ENCODE assay signal across 7 cellular contexts in the genomic region with DNA sequence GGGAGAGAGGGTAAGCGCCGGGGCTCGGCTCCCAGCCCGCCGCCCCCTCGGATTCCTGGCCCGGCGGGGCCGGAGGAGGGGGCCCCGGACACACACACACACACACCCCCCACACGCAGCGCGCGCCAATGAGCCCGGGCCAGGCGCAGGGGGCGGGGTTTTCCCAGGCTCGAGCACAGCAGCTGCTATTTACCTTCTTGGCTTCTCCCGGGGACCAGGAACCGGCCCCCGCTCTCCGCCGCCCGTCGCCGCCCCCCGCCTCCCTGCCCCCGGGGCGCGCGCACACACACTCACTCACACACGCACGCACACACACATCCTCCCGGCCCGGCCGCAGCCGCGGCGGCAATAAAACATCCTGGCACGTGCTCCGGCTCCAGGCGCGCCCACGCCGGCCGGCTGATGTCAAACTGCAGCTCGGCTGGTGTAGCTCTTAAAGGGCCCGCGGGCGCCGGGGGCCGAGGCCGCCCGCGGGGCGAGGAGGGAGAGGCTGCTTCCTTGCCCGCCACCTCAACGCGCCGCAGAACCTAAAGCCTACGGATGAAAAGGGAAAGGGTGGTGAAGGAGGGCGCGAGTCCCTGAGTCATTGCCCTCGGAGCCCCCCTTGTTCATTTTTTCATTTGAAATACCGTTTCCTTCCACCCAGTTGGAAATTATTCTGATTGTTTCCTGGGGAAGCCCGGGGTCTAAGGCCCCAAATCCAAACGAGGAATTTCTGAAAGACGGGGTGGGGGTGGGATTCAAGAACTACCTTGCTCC. TPM values are rescaled to one million over a fixed set of nuclear protein-coding genes. Genes with fewer than 3 reads are reported as not detected.
DNase-seq lines count a peak whose midpoint lies in the region; ATAC-seq and TF ChIP-seq lines count a peak whose summit lies in the region.

No MANE protein-coding gene starts in this region.

- DNase-seq in NCI-H2107 treated with DMSO at 0.1 percent for 48 hours (lab: John Stamatoyannopoulos, UW; ENCODE audit: unreplicated experiment) (peak; percentile 94), WERI-Rb-1 (peak; percentile 81), breast epithelium (ENCODE audit: low spot score in 2 of 2) (peak; percentile 93), immature natural killer cell (peak; percentile 85 to 86 (median 86)), smooth muscle cell (lab: John Stamatoyannopoulos, UW; ENCODE audit: unreplicated experiment) (peak; percentile 93)

- peaks cover 8% of the 10 kb centered on the region in 2 donors for H3K4me1 ChIP-seq in breast epithelium
- H3K4me1 ChIP-seq in smooth muscle cell (ENCODE audit: low read depth): peaks cover 60% of the 10 kb centered on the region

- 2% methylated on average over 33 of the region's 68 CpGs for WGBS in smooth muscle cell (ENCODE audit: low lambda C conversion rate)

- H3K9me3 Mint-ChIP-seq in immature natural killer cell: peaks cover 0 to 2% (median 0%) of the 10 kb centered on the region in 6 donors

- peaks cover 47% of the 10 kb centered on the region for H3F3A ChIP-seq in smooth muscle cell (ENCODE audit: low read depth)

- no peaks in the 10 kb centered on the region for H3K36me3 ChIP-seq in WERI-Rb-1
- no peaks in the 10 kb centered on the region for H3K36me3 ChIP-seq in breast epithelium
- no peaks in the 10 kb centered on the region for H3K36me3 ChIP-seq in smooth muscle cell (ENCODE audit: low read depth)

- peak; percentile 38 for TF ChIP-seq POLR2A in breast epithelium (IDR thresholded peaks at IDR 0.05)

- TF ChIP-seq CTCF in WERI-Rb-1 (IDR thresholded peaks at IDR 0.05; ENCODE audit: low read depth, low read length) (no peak), breast epithelium (IDR thresholded peaks at IDR 0.05) (no peak), smooth muscle cell (IDR thresholded peaks at IDR 0.05; ENCODE audit: borderline replicate concordance, insufficient read depth, poor library complexity, severe bottlenecking) (no peak)

- H3K9ac ChIP-seq in smooth muscle cell (ENCODE audit: low read depth): peak overlapping the region; percentile 76

- H3K4me1 Mint-ChIP-seq in immature natural killer cell: peaks cover 29 to 39% of the 10 kb centered on the region in 2 donors

- H3K27me3 ChIP-seq in WERI-Rb-1 (ENCODE audit: insufficient read depth, low read depth, severe bottlenecking) (peaks cover 7% of the 10 kb centered on the region), breast epithelium (no peaks in the 10 kb centered on the region), smooth muscle cell (ENCODE audit: low read depth) (no peaks in the 10 kb centered on the region)

- H2AFZ ChIP-seq in smooth muscle cell (ENCODE audit: low read depth): no peak overlapping the region

- H3K27ac ChIP-seq in WERI-Rb-1 (peak overlapping the region; percentile 82), breast epithelium (peak overlapping the region; percentile 99), smooth muscle cell (ENCODE audit: low read depth) (peak overlapping the region; percentile 90)

- H3K27me3 Mint-ChIP-seq in immature natural killer cell (ENCODE audit: low read depth in 3 of 3): peaks cover 52 to 65% (median 60%) of the 10 kb centered on the region in 3 donors

- peak overlapping the region; percentile 91 for H3K4me2 ChIP-seq in smooth muscle cell

- H3K27ac Mint-ChIP-seq in immature natural killer cell: peak overlapping the region in 5 of 6 donors; percentile 72 to 95 (median 93)

- H3K9me3 ChIP-seq in WERI-Rb-1 (ENCODE audit: severe bottlenecking): no peaks in the 10 kb centered on the region
- H3K9me3 ChIP-seq in breast epithelium: no peaks in the 10 kb centered on the region
- no peaks in the 10 kb centered on the region for H3K9me3 ChIP-seq in smooth muscle cell (replicated peaks; ENCODE audit: low read depth)

- ATAC-seq in GM18520 (IDR thresholded peaks at IDR 0.05; ENCODE audit: unreplicated experiment): peak; percentile 23
- peak; percentile 31 for ATAC-seq in HG03039 (IDR thresholded peaks at IDR 0.05; ENCODE audit: unreplicated experiment)

- H3K4me3 Mint-ChIP-seq in immature natural killer cell: peak overlapping the region; percentile 73 to 90 (median 86)

- intact Hi-C loops in breast epithelium (cut with DNase I; ENCODE audit: low total_unique reads): loop anchor here (10.0 kb wide), 1 partner anchor 180 kb away; no protein-coding TSS in a partner anchor

- H4K20me1 ChIP-seq in smooth muscle cell (ENCODE audit: low read depth): peaks cover 20% of the 10 kb centered on the region

- H3K36me3 Mint-ChIP-seq in immature natural killer cell: no peaks in the 10 kb centered on the region

- peaks cover 12% of the 10 kb centered on the region for H3K79me2 ChIP-seq in smooth muscle cell (ENCODE audit: low read depth)

- peak overlapping the region; percentile 58 for H3K4me3 ChIP-seq in WERI-Rb-1 (ENCODE audit: low read depth, low read length)
- peak overlapping the region; percentile 58 to 89 (median 69) for H3K4me3 ChIP-seq in breast epithelium
- H3K4me3 ChIP-seq in smooth muscle cell: peak overlapping the region; percentile 83

RNA-seq across cellular contexts. Expression of gene HES1, which starts 1.0 kb away (rescaled TPM):
- total RNA-seq in breast epithelium: 100 to 1,000 TPM in 1 of 3 donors, 10 to 100 TPM in 1, 1 to 10 TPM in 1; 6.6 to 110 (median 87.2) TPM
- not detected for polyA plus RNA-seq in immature natural killer cell
- total RNA-seq in smooth muscle cell: 69.5 and 96.8 TPM in 2 replicates
- polyA plus RNA-seq in smooth muscle cell: 52.0 and 59.9 TPM in 2 replicates

Comparison
In these comparisons a context has a peak if more than half of its experiments do, and no peak if none do; other contexts are left out.
1. Peak in every context shown above with its lines: DNase-seq, ATAC-seq, H3K4me3 ChIP-seq and H3K27ac ChIP-seq.